ENCODE assay signal across 11 cellular contexts in genomic region chr22:37742374-37743092, GRCh38. TPM values are rescaled to one million over a fixed set of nuclear protein-coding genes. Genes with fewer than 3 reads are reported as not detected.
DNase-seq lines count a peak whose midpoint lies in the region; ATAC-seq, FAIRE-seq and TF ChIP-seq lines count a peak whose summit lies in the region.
"Had no signal": no experiment of that assay in that cellular context is flagged by ENCODE, and none has a peak within 500 bp of the region (broad histone marks: within the 10 kb centered on the region; RNA-seq: fewer than 3 reads in every experiment).

No MANE protein-coding gene starts in this region.

- no peak for TF ChIP-seq EP300 in A549 (IDR thresholded peaks at IDR 0.05)

- H3K9me3 ChIP-seq in A549, result no peaks in the 10 kb centered on the region
- H3K9me3 ChIP-seq: gastrocnemius medialis had no signal

- H3K4me2 ChIP-seq in A549, result peak overlapping the region; percentile 34

- no peak for TF ChIP-seq RAD21 in A549 (conservative IDR thresholded peaks at IDR 0.05 in 1 of 2, IDR thresholded peaks at IDR 0.05 in 1 of 2)

- H3K36me3 Mint-ChIP-seq in HFFc6 (ENCODE audit: low read depth), result peaks cover under 1% of the 10 kb centered on the region; the same call in 1 of the 2 replicates
- no peaks in the 10 kb centered on the region for H3K36me3 Mint-ChIP-seq in activated naive CD8-positive, alpha-beta T cell treated with anti-CD3 and anti-CD28 coated beads, Interleukin-2, amount 50 U/mL, for 24 hours (ENCODE audit: low read depth)
- H3K36me3 Mint-ChIP-seq in T-cell, result no peaks in the 10 kb centered on the region

- TF ChIP-seq CTCF in A549 (IDR thresholded peaks at IDR 0.05), result no peak
- peak; percentile 15; the same call in 1 of the 2 replicates for TF ChIP-seq CTCF in HFFc6 (IDR thresholded peaks at IDR 0.05)

- H3K27me3 Mint-ChIP-seq in HFFc6 (ENCODE audit: insufficient read depth) (peaks cover 6% of the 10 kb centered on the region), T-cell (peaks cover 4% of the 10 kb centered on the region in 2 donors)
- peaks cover 4% of the 10 kb centered on the region for H3K27me3 Mint-ChIP-seq in activated naive CD8-positive, alpha-beta T cell treated with anti-CD3 and anti-CD28 coated beads, Interleukin-2, amount 50 U/mL, for 24 hours

- ATAC-seq in A549 (no peak), GM21528 (IDR thresholded peaks at IDR 0.05; ENCODE audit: low FRiP score, unreplicated experiment) (no peak), T-cell (replicated peaks in 1 of 4) (no peak)
- peak; percentile 47 for ATAC-seq in activated naive CD8-positive, alpha-beta T cell treated with anti-CD3 and anti-CD28 coated beads, Interleukin-2, amount 50 U/mL, for 24 hours
- ATAC-seq: gastrocnemius medialis had no signal

- DNase-seq in A549 (ENCODE audit: low read depth in 1 of 2, low spot score in 1 of 2), result no peak
- DNase-seq in HFFc6, result peak; percentile 88
- DNase-seq in activated naive CD8-positive, alpha-beta T cell treated with anti-CD3 and anti-CD28 coated beads, Interleukin-2, amount 50 U/mL, for 24 hours, result peak; percentile 41
- peak; percentile 91 for DNase-seq in iris pigment epithelial cell (ENCODE audit: low read depth)
- no peak for DNase-seq in T-cell
- DNase-seq in pons (ENCODE audit: low spot score), result no peak
- DNase-seq in hypothalamus (lab: John Stamatoyannopoulos, UW), result no peak
- DNase-seq: activated CD4-positive, alpha-beta T cell treated with anti-CD3 and anti-CD28 coated beads for 48 hours had no signal

- CTCF ChIA-PET in A549 (lab: Yijun Ruan, JAX), result interaction anchor here (0.6 to 1.3 kb wide), 4 partner anchors 10 to 99 kb away, joined by 3 to 4 read pairs (median 3); no protein-coding TSS in a partner anchor
- CTCF ChIA-PET in T-cell (lab: Charles Lee), result no interaction called here

- WGBS in A549 (ENCODE audit: missing lambda C conversion rate), result 52% methylated on average over 8 of the region's 14 CpGs

- peaks cover 49% of the 10 kb centered on the region for H3K4me1 ChIP-seq in A549

- POLR2A ChIA-PET in A549 (lab: Yijun Ruan, JAX), result interaction anchor here (0.6 kb wide), 1 partner anchor 31 kb away, joined by 3 read pairs; no protein-coding TSS in a partner anchor
- POLR2A ChIA-PET in T-cell (lab: Charles Lee), result no interaction called here

- no peak for FAIRE-seq in A549 (lab: Jason Lieb, UNC)

- H3K27ac Mint-ChIP-seq in HFFc6, result peak overlapping the region; percentile 83
- H3K27ac Mint-ChIP-seq in activated naive CD8-positive, alpha-beta T cell treated with anti-CD3 and anti-CD28 coated beads, Interleukin-2, amount 50 U/mL, for 24 hours, result peak overlapping the region; percentile 6
- no peak overlapping the region for H3K27ac Mint-ChIP-seq in T-cell

- no peak for TF ChIP-seq POLR2A in A549 (IDR thresholded peaks at IDR 0.05; ENCODE audit: low read length)

- H3K4me1 Mint-ChIP-seq in HFFc6 (ENCODE audit: low read depth), result peaks cover 67% of the 10 kb centered on the region
- H3K4me1 Mint-ChIP-seq in activated naive CD8-positive, alpha-beta T cell treated with anti-CD3 and anti-CD28 coated beads, Interleukin-2, amount 50 U/mL, for 24 hours, result peaks cover 40% of the 10 kb centered on the region
- H3K4me1 Mint-ChIP-seq in T-cell, result peaks cover 13% of the 10 kb centered on the region in 3 donors

- H3K4me3 Mint-ChIP-seq in HFFc6 (peak overlapping the region; percentile 52), T-cell (no peak overlapping the region)
- no peak overlapping the region for H3K4me3 Mint-ChIP-seq in activated naive CD8-positive, alpha-beta T cell treated with anti-CD3 and anti-CD28 coated beads, Interleukin-2, amount 50 U/mL, for 24 hours

- no peaks in the 10 kb centered on the region for H3K9me3 Mint-ChIP-seq in HFFc6
- no peaks in the 10 kb centered on the region for H3K9me3 Mint-ChIP-seq in activated naive CD8-positive, alpha-beta T cell treated with anti-CD3 and anti-CD28 coated beads, Interleukin-2, amount 50 U/mL, for 24 hours
- H3K9me3 Mint-ChIP-seq in T-cell, result no peaks in the 10 kb centered on the region

- no peak overlapping the region for H3K4me3 ChIP-seq in A549
- H3K4me3 ChIP-seq: gastrocnemius medialis, skin epidermis had no signal

- H3K27ac ChIP-seq in A549, result peak overlapping the region; percentile 38 to 100; a peak in 5 of 6 replicates

TF ChIP-seq in A549, 52 proteins besides CTCF, POLR2A, EP300 and RAD21:
- TF ChIP-seq FOSL2 (IDR thresholded peaks at IDR 0.05) (no peak), FOSL2 (CRISPR knock-in tag; IDR thresholded peaks at IDR 0.05) (peak; percentile 44; the same call in 1 of the 2 replicates), PHF8 (IDR thresholded peaks at IDR 0.05; ENCODE audit: borderline replicate concordance, low read depth) (no peak), RCOR1 (IDR thresholded peaks at IDR 0.05; ENCODE audit: low read depth, low read length) (no peak), NPAS2 (CRISPR knock-in tag; IDR thresholded peaks at IDR 0.05; ENCODE audit: borderline replicate concordance) (no peak), ESRRA (IDR thresholded peaks at IDR 0.05; ENCODE audit: borderline replicate concordance, low read length) (no peak), RFX5 (IDR thresholded peaks at IDR 0.05) (no peak), MAX (IDR thresholded peaks at IDR 0.05) (peak; percentile 34; the same call in 1 of the 2 replicates), HOXA7 (CRISPR knock-in tag; IDR thresholded peaks at IDR 0.05) (no peak), RNF2 (IDR thresholded peaks at IDR 0.05; ENCODE audit: borderline replicate concordance, low read depth) (no peak), ELK1 (IDR thresholded peaks at IDR 0.05; ENCODE audit: low read depth, low read length) (no peak), CEBPB (IDR thresholded peaks at IDR 0.05) (no peak)

RNA-seq across cellular contexts. Expression of gene TRIOBP, which starts 45.7 kb away (rescaled TPM):
- polyA plus RNA-seq in A549 (2011; rRNA removed), result 15.7 and 32.6 TPM in 2 replicates
- polyA plus RNA-seq in A549 (2012; cell fraction: cytosol; rRNA removed), result 28.2 and 37.4 TPM in 2 replicates
- polyA plus RNA-seq in A549 (2012; cell fraction: nucleus; rRNA removed), result 37.0 and 39.3 TPM in 2 replicates
- polyA plus RNA-seq in A549 (2017; fragmentation: RNase III; extraction: RNeasy Plus Mini Kit Qiagen cat#74134 plus additional on column Dnase treatment), result 25.5 to 29.5 TPM (median 26.0 TPM) in 3 replicates
- polyA minus RNA-seq in A549 (2011; rRNA and poly(A)+ RNA removed), result 44.4 and 50.0 TPM in 2 replicates
- 10 to 100 TPM; 74.3 to 92.5 (median 91.6) TPM for total RNA-seq in HFFc6 (2021; fragmentation: NEBNext Ultra II Directional; extraction: Animal tissue kit (Norgen Biotek cat#: 25700))
- total RNA-seq in T-cell, result 10 to 100 TPM; 14.5 to 36.8 (median 31.1) TPM

RNA-seq across cellular contexts. Expression of gene NOL12, which starts 56.4 kb away (rescaled TPM):
- polyA plus RNA-seq in A549 (2011; rRNA removed), result 13.6 and 23.0 TPM in 2 replicates
- polyA plus RNA-seq in A549 (2012; cell fraction: cytosol; rRNA removed), result 44.5 and 48.9 TPM in 2 replicates
- polyA plus RNA-seq in A549 (2012; cell fraction: nucleus; rRNA removed), result 37.3 and 38.8 TPM in 2 replicates
- 34.5 to 39.3 TPM (median 37.3 TPM) in 3 replicates for polyA plus RNA-seq in A549 (2017; fragmentation: RNase III; extraction: RNeasy Plus Mini Kit Qiagen cat#74134 plus additional on column Dnase treatment)
- 8.0 and 10.8 TPM in 2 replicates for polyA minus RNA-seq in A549 (2011; rRNA and poly(A)+ RNA removed)
- 10 to 100 TPM; 17.7 to 29.6 (median 26.9) TPM for total RNA-seq in HFFc6 (2021; fragmentation: NEBNext Ultra II Directional; extraction: Animal tissue kit (Norgen Biotek cat#: 25700))
- 10 to 100 TPM; 29.2 to 52.4 (median 47.5) TPM for total RNA-seq in T-cell

Comparison
In these comparisons a context has a peak if more than half of its experiments do, and no peak if none do; other contexts are left out.
1. DNase-seq: peak in HFFc6 (single experiment), activated naive CD8-positive, alpha-beta T cell treated with anti-CD3 and anti-CD28 coated beads, Interleukin-2, amount 50 U/mL, for 24 hours (single experiment) and iris pigment epithelial cell (single experiment); none in A549 (0 of 2), T-cell (0 of 34), pons (single experiment) and hypothalamus (0 of 51).
2. H3K27ac Mint-ChIP-seq: peak in HFFc6 (single experiment) and activated naive CD8-positive, alpha-beta T cell treated with anti-CD3 and anti-CD28 coated beads, Interleukin-2, amount 50 U/mL, for 24 hours (single experiment); none in T-cell (0 of 2).